ENCODE assay signal across 8 cellular contexts in genomic region chr4:184097240-184097619, GRCh38.
DNase-seq lines count a peak whose midpoint lies in the region; ATAC-seq and TF ChIP-seq lines count a peak whose summit lies in the region.

No MANE protein-coding gene starts in this region.

- no peaks in the 10 kb centered on the region for H3K36me3 Mint-ChIP-seq in MCF 10A (ENCODE audit: insufficient read depth, unreplicated experiment)
- H3K36me3 Mint-ChIP-seq in T-helper 2 cell treated with Interferon-gamma antibody and Interleukin-4, amounts not matched to agents 5 μg/mL and 100 μg/mL, for 36 hours (ENCODE audit: low read depth): no peaks in the 10 kb centered on the region

- H3K9me3 ChIP-seq in breast epithelium: no peaks in the 10 kb centered on the region
- no peaks in the 10 kb centered on the region for H3K9me3 ChIP-seq in heart left ventricle
- H3K9me3 ChIP-seq in Karpas-422 (ENCODE audit: low read length): no peaks in the 10 kb centered on the region

- no peak overlapping the region for H3K4me2 ChIP-seq in Karpas-422 (ENCODE audit: low read depth, low read length, poor library complexity, severe bottlenecking)

- peak in 2 of 3 donors; percentile 12 to 23 for TF ChIP-seq CTCF in breast epithelium (IDR thresholded peaks at IDR 0.05)
- no peak for TF ChIP-seq CTCF in MCF 10A (IDR thresholded peaks at IDR 0.05; ENCODE audit: unreplicated experiment)
- peak in 11 of 12 donors; percentile 26 to 54 (median 37) for TF ChIP-seq CTCF in heart left ventricle (IDR thresholded peaks at IDR 0.05)

- no peaks in the 10 kb centered on the region for H3K9me2 ChIP-seq in Karpas-422 (replicated peaks; ENCODE audit: insufficient read depth, low read length)

- POLR2A ChIA-PET in MCF 10A (lab: Yijun Ruan, JAX): no interaction called here

- H3K27ac Mint-ChIP-seq in MCF 10A (ENCODE audit: low read depth, unreplicated experiment): no peak overlapping the region
- H3K27ac Mint-ChIP-seq in T-helper 2 cell treated with Interferon-gamma antibody and Interleukin-4, amounts not matched to agents 5 μg/mL and 100 μg/mL, for 36 hours: no peak overlapping the region

- TF ChIP-seq POLR2A in breast epithelium (IDR thresholded peaks at IDR 0.05) (no peak), heart left ventricle (IDR thresholded peaks at IDR 0.05) (no peak)

- H3K27me3 Mint-ChIP-seq in MCF 10A (ENCODE audit: insufficient read depth, unreplicated experiment): no peaks in the 10 kb centered on the region
- H3K27me3 Mint-ChIP-seq in T-helper 2 cell treated with Interferon-gamma antibody and Interleukin-4, amounts not matched to agents 5 μg/mL and 100 μg/mL, for 36 hours (ENCODE audit: low read depth): peaks cover 8% of the 10 kb centered on the region

- CTCF ChIA-PET in MCF 10A (lab: Yijun Ruan, JAX): interaction anchor here (0.8 to 5.6 kb wide), 3 partner anchors 154 to 425 kb away, joined by 3 to 52 read pairs (median 4); no protein-coding TSS in a partner anchor

- no peak overlapping the region for H3K9ac ChIP-seq in Karpas-422 (ENCODE audit: low read length)

- H3K27me3 ChIP-seq in breast epithelium (no peaks in the 10 kb centered on the region), heart left ventricle (no peaks in the 10 kb centered on the region), Karpas-422 (ENCODE audit: low read length) (no peaks in the 10 kb centered on the region)

- H3K4me1 Mint-ChIP-seq in MCF 10A (ENCODE audit: insufficient read depth, unreplicated experiment): no peaks in the 10 kb centered on the region
- H3K4me1 Mint-ChIP-seq in T-helper 2 cell treated with Interferon-gamma antibody and Interleukin-4, amounts not matched to agents 5 μg/mL and 100 μg/mL, for 36 hours (ENCODE audit: low read depth): peaks cover 5% of the 10 kb centered on the region

- H3K4me3 Mint-ChIP-seq in MCF 10A (ENCODE audit: unreplicated experiment): no peak overlapping the region
- peak overlapping the region; percentile 67 for H3K4me3 Mint-ChIP-seq in T-helper 2 cell treated with Interferon-gamma antibody and Interleukin-4, amounts not matched to agents 5 μg/mL and 100 μg/mL, for 36 hours

- H4K20me1 ChIP-seq in Karpas-422 (ENCODE audit: insufficient read depth, low read depth, low read length): no peaks in the 10 kb centered on the region

- no TSS peak for BruUV-seq in MCF 10A (replicated peaks; lab: Mats Ljungman, UMichigan)

- H3K36me3 ChIP-seq in breast epithelium (no peaks in the 10 kb centered on the region), heart left ventricle (no peaks in the 10 kb centered on the region), Karpas-422 (ENCODE audit: insufficient read depth, low read length) (no peaks in the 10 kb centered on the region)

- no peak overlapping the region for H2AFZ ChIP-seq in Karpas-422 (ENCODE audit: low read length)

- no peaks in the 10 kb centered on the region for H3K9me3 Mint-ChIP-seq in MCF 10A (ENCODE audit: unreplicated experiment)
- no peaks in the 10 kb centered on the region for H3K9me3 Mint-ChIP-seq in T-helper 2 cell treated with Interferon-gamma antibody and Interleukin-4, amounts not matched to agents 5 μg/mL and 100 μg/mL, for 36 hours

- ATAC-seq in heart left ventricle: peak in 3 of 4 donors; percentile 70 to 76 (median 75)

- intact Hi-C loops in breast epithelium (cut with DNase I; ENCODE audit: low total_unique reads): no loop called here
- intact Hi-C loops in MCF 10A (cut with micrococcal nuclease): no loop called here
- intact Hi-C loops in heart left ventricle (cut with DNase I): loop anchor here in 1 of 10 donors (5.0 kb wide), 1 partner anchor 70 kb away; no protein-coding TSS in a partner anchor
- intact Hi-C loops in posterior vena cava (cut with DNase I): no loop called here

- H3K27ac ChIP-seq in breast epithelium: peak overlapping the region in 1 of 2 donors; percentile 35
- no peak overlapping the region for H3K27ac ChIP-seq in heart left ventricle
- no peak overlapping the region for H3K27ac ChIP-seq in Karpas-422 (ENCODE audit: low read length)

- no peaks in the 10 kb centered on the region for H3K79me2 ChIP-seq in Karpas-422 (ENCODE audit: low read length)

- H3K4me3 ChIP-seq in breast epithelium (peak overlapping the region; percentile 27 to 67 (median 43)), heart left ventricle (peak overlapping the region in 11 of 12 donors; percentile 3 to 45 (median 37)), Karpas-422 (ENCODE audit: low read length) (no peak overlapping the region)

- peak; percentile 24 to 56 for DNase-seq in breast epithelium (ENCODE audit: low spot score in 2 of 2)
- DNase-seq in MCF 10A (ENCODE audit: unreplicated experiment): no peak
- DNase-seq in T-helper 2 cell treated with Interferon-gamma antibody and Interleukin-4, amounts not matched to agents 5 μg/mL and 100 μg/mL, for 36 hours (ENCODE audit: low spot score): peak; percentile 21
- DNase-seq in heart left ventricle: peak; percentile 52 to 84 (median 61)
- DNase-seq in posterior vena cava (ENCODE audit: low spot score): peak; percentile 94
- no peak for DNase-seq in EL
- no peak for DNase-seq in Karpas-422
- no peak for DNase-seq in HuH-7.5 (ENCODE audit: low spot score)

- H3K4me1 ChIP-seq in breast epithelium: no peaks in the 10 kb centered on the region
- peaks cover 0 to 22% (median 6%) of the 10 kb centered on the region in 12 donors for H3K4me1 ChIP-seq in heart left ventricle
- H3K4me1 ChIP-seq in Karpas-422 (ENCODE audit: low read length): no peaks in the 10 kb centered on the region

- 48 to 60% (median 49%) methylated on average over 18 to 27 of the region's 27 CpGs for WGBS in heart left ventricle, 4 donors

Comparison
In these comparisons a context has a peak if more than half of its experiments do, and no peak if none do; other contexts are left out.
1. DNase-seq: peak in breast epithelium (2 of 2), T-helper 2 cell treated with Interferon-gamma antibody and Interleukin-4, amounts not matched to agents 5 μg/mL and 100 μg/mL, for 36 hours (single experiment), heart left ventricle (5 of 5) and posterior vena cava (single experiment); none in MCF 10A (single experiment), EL (single experiment), Karpas-422 (single experiment) and HuH-7.5 (single experiment).